ENCODE assay signal across 8 cellular contexts in the genomic region with DNA sequence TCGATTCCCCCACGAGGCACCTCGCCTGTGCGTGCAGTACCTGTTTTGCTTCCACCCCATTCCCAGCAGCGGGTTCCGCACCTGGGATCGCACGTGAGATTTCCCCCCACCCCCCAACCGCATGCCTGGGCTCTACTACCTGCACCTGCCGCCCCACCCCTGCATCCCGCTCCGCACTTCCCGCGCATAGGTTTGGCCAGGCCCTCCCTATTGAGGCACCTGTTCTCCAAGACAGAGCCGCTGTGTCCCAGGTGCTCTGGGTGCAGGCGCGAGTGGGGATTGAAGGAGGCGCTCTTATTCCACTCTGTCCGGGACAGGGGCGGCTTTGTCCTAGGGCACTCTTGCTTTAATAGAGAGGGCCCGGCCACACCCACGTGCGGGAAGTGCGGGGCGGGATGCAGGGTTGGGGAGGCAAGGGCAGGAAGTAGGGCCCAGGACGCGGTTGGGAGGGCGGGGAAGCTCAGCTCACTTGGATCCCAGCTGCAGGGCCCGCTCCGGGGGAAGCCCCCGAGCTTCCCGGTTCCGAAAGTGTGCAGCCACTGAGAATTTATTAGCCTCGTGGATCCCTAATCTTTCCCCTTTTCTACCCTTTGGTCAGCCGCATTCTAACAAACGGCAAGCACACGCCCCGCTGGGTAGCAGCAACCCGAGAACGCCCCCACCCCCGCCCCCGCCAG. TPM values are rescaled to one million over a fixed set of nuclear protein-coding genes. Genes with fewer than 3 reads are reported as not detected.
A peak's percentile ranks its signal among the peaks of the same experiment; 100 is the strongest.
DNase-seq lines count a peak whose midpoint lies in the region; ATAC-seq and TF ChIP-seq lines count a peak whose summit lies in the region.

No MANE protein-coding gene starts in this region.

- H3K79me2 ChIP-seq in OCI-LY3 (ENCODE audit: low read length), result no peaks in the 10 kb centered on the region

- H3K4me3 ChIP-seq in OCI-LY3 (ENCODE audit: low read length) (peak overlapping the region; percentile 95), colonic mucosa (peak overlapping the region; percentile 83), upper lobe of right lung (peak overlapping the region; percentile 67)

- H3K27ac Mint-ChIP-seq in activated CD4-positive, alpha-beta T cell treated with anti-CD3 and anti-CD28 coated beads for 36 hours, result no peak overlapping the region
- H3K27ac Mint-ChIP-seq in memory B cell, result no peak overlapping the region

- H3K36me3 Mint-ChIP-seq in activated CD4-positive, alpha-beta T cell treated with anti-CD3 and anti-CD28 coated beads for 36 hours (ENCODE audit: low read depth), result no peaks in the 10 kb centered on the region
- no peaks in the 10 kb centered on the region for H3K36me3 Mint-ChIP-seq in memory B cell

- H3K4me1 ChIP-seq in OCI-LY3 (ENCODE audit: low read length), result peaks cover 28% of the 10 kb centered on the region
- no peaks in the 10 kb centered on the region for H3K4me1 ChIP-seq in colonic mucosa
- H3K4me1 ChIP-seq in upper lobe of right lung, result peaks cover 7% of the 10 kb centered on the region

- CTCF ChIA-PET in activated CD4-positive, alpha-beta T cell treated with anti-CD3 and anti-CD28 coated beads for 36 hours (lab: Charles Lee), result no interaction called here

- intact Hi-C loops in activated CD4-positive, alpha-beta T cell treated with anti-CD3 and anti-CD28 coated beads for 36 hours (cut with DNase I, micrococcal nuclease), result loop anchor here in 1 of 2 experiments (5.0 kb wide), 1 partner anchor 96 kb away; no protein-coding TSS in a partner anchor
- intact Hi-C loops in colonic mucosa (cut with DNase I) (loop anchor here (10.0 kb wide), 1 partner anchor 98 kb away; no protein-coding TSS in a partner anchor), upper lobe of right lung (cut with DNase I) (no loop called here)

- peak overlapping the region; percentile 94; the same call in 1 of the 2 replicates for H2AFZ ChIP-seq in OCI-LY3 (ENCODE audit: low read depth, low read length)

- H4K20me1 ChIP-seq in OCI-LY3 (ENCODE audit: insufficient read depth, low read length), result no peaks in the 10 kb centered on the region

- H3K9me3 Mint-ChIP-seq in activated CD4-positive, alpha-beta T cell treated with anti-CD3 and anti-CD28 coated beads for 36 hours (ENCODE audit: low read depth), result no peaks in the 10 kb centered on the region
- no peaks in the 10 kb centered on the region for H3K9me3 Mint-ChIP-seq in memory B cell

- peak; percentile 47 for DNase-seq in activated CD4-positive, alpha-beta T cell treated with anti-CD3 and anti-CD28 coated beads for 36 hours
- DNase-seq in activated CD4-positive, alpha-beta T cell treated with anti-CD3 and anti-CD28 coated beads, Interleukin-2, amount 50 U/mL, for 4 hours, result no peak
- DNase-seq in colonic mucosa (peak; percentile 73), memory B cell (ENCODE audit: low spot score in 2 of 2) (no peak), upper lobe of right lung (peak; percentile 88), NCI-H1436 treated with DMSO at 0.1 percent for 48 hours (lab: John Stamatoyannopoulos, UW) (no peak)

- H3K9me3 ChIP-seq in OCI-LY3 (ENCODE audit: insufficient read depth, low read length), result no peaks in the 10 kb centered on the region
- no peaks in the 10 kb centered on the region for H3K9me3 ChIP-seq in colonic mucosa
- no peaks in the 10 kb centered on the region for H3K9me3 ChIP-seq in upper lobe of right lung

- H3K4me2 ChIP-seq in OCI-LY3 (ENCODE audit: low read length), result peak overlapping the region; percentile 100

- H3K27me3 ChIP-seq in OCI-LY3 (ENCODE audit: low read depth, low read length), result peaks cover 20% of the 10 kb centered on the region
- no peaks in the 10 kb centered on the region for H3K27me3 ChIP-seq in colonic mucosa
- H3K27me3 ChIP-seq in upper lobe of right lung, result no peaks in the 10 kb centered on the region

- no peak overlapping the region for H3K27ac ChIP-seq in OCI-LY3 (ENCODE audit: low read length)
- peak overlapping the region; percentile 65 for H3K27ac ChIP-seq in colonic mucosa
- H3K27ac ChIP-seq in upper lobe of right lung, result peak overlapping the region; percentile 20

- POLR2A ChIA-PET in activated CD4-positive, alpha-beta T cell treated with anti-CD3 and anti-CD28 coated beads for 36 hours (lab: Charles Lee), result no interaction called here

- peak overlapping the region; percentile 66 for H3K4me3 Mint-ChIP-seq in activated CD4-positive, alpha-beta T cell treated with anti-CD3 and anti-CD28 coated beads for 36 hours
- peak overlapping the region; percentile 84 for H3K4me3 Mint-ChIP-seq in memory B cell

- TF ChIP-seq CTCF in OCI-LY3 (IDR thresholded peaks at IDR 0.05; ENCODE audit: low read depth, low read length) (no peak), colonic mucosa (IDR thresholded peaks at IDR 0.05) (no peak), upper lobe of right lung (IDR thresholded peaks at IDR 0.05) (no peak)

- H3K4me1 Mint-ChIP-seq in activated CD4-positive, alpha-beta T cell treated with anti-CD3 and anti-CD28 coated beads for 36 hours, result peaks cover 6% of the 10 kb centered on the region
- H3K4me1 Mint-ChIP-seq in memory B cell, result peaks cover 20% of the 10 kb centered on the region

- H3K9ac ChIP-seq in OCI-LY3 (ENCODE audit: low read length), result peak overlapping the region; percentile 69
- H3K9ac ChIP-seq in colonic mucosa (ENCODE audit: low read depth in 2 of 2, low read length in 2 of 2), result peak overlapping the region; percentile 48 to 77

- no peaks in the 10 kb centered on the region for H3K36me3 ChIP-seq in OCI-LY3 (replicated peaks; ENCODE audit: low read depth, low read length)
- H3K36me3 ChIP-seq in colonic mucosa, result no peaks in the 10 kb centered on the region
- no peaks in the 10 kb centered on the region for H3K36me3 ChIP-seq in upper lobe of right lung

- peak; percentile 34 for ATAC-seq in activated CD4-positive, alpha-beta T cell treated with anti-CD3 and anti-CD28 coated beads for 36 hours
- ATAC-seq in memory B cell (ENCODE audit: low read depth) (peak; percentile 23), upper lobe of right lung (peak; percentile 81), HG03432 (IDR thresholded peaks at IDR 0.05; ENCODE audit: unreplicated experiment) (no peak)

- peaks cover 21% of the 10 kb centered on the region for H3K27me3 Mint-ChIP-seq in activated CD4-positive, alpha-beta T cell treated with anti-CD3 and anti-CD28 coated beads for 36 hours
- H3K27me3 Mint-ChIP-seq in memory B cell, result peaks cover 16% of the 10 kb centered on the region

RNA-seq across cellular contexts. Expression of gene MOCOS, which starts 0.7 kb away (rescaled TPM):
- total RNA-seq in activated CD4-positive, alpha-beta T cell treated with anti-CD3 and anti-CD28 coated beads for 36 hours, result under 1 TPM; 0.07 to 0.11 TPM
- total RNA-seq in colonic mucosa (10 to 100 TPM in 1 of 2 donors, 1 to 10 TPM in 1; 6.8 to 10.0 TPM), upper lobe of right lung (5.0 TPM)

RNA-seq across cellular contexts. Expression of gene ELP2, which starts 56.9 kb away (rescaled TPM):
- total RNA-seq in activated CD4-positive, alpha-beta T cell treated with anti-CD3 and anti-CD28 coated beads for 36 hours, result 100 to 1,000 TPM in 1 of 2 experiments, 10 to 100 TPM in 1; 76.5 to 114 TPM
- 10 to 100 TPM; 48.3 to 51.6 TPM for total RNA-seq in colonic mucosa
- total RNA-seq in upper lobe of right lung, result 69.0 TPM

RNA-seq across cellular contexts. Expression of gene SLC39A6, which starts 57.5 kb away (rescaled TPM):
- total RNA-seq in activated CD4-positive, alpha-beta T cell treated with anti-CD3 and anti-CD28 coated beads for 36 hours, result 10 to 100 TPM; 23.9 to 28.6 TPM
- 10 to 100 TPM in 1 of 2 donors, 1 to 10 TPM in 1; 9.9 to 15.3 TPM for total RNA-seq in colonic mucosa
- total RNA-seq in upper lobe of right lung, result 24.3 TPM

Comparison
In these comparisons a context has a peak if more than half of its experiments do, and no peak if none do; other contexts are left out.
1. DNase-seq: peak in activated CD4-positive, alpha-beta T cell treated with anti-CD3 and anti-CD28 coated beads for 36 hours (single experiment), colonic mucosa (single experiment) and upper lobe of right lung (single experiment); none in activated CD4-positive, alpha-beta T cell treated with anti-CD3 and anti-CD28 coated beads, Interleukin-2, amount 50 U/mL, for 4 hours (0 of 2), memory B cell (0 of 2) and NCI-H1436 treated with DMSO at 0.1 percent for 48 hours (single experiment).
2. Peak in every context shown above with its lines, with median percentiles within 50 percentile points of each other: H3K4me3 ChIP-seq.